Comparison of ENCODE assay signal across 19 cellular contexts in genomic region chr20:17499041-17499440, GRCh38. TPM values are rescaled to one million over a fixed set of nuclear protein-coding genes. Genes with fewer than 3 reads are reported as not detected.
A peak's percentile ranks its signal among the peaks of the same experiment; 100 is the strongest.
DNase-seq lines count a peak whose midpoint lies in the region; FAIRE-seq and TF ChIP-seq lines count a peak whose summit lies in the region.
"Had no signal": no experiment of that assay in that cellular context is flagged by ENCODE, and none has a peak within 500 bp of the region (broad histone marks: within the 10 kb centered on the region; RNA-seq: fewer than 3 reads in every experiment).

No MANE protein-coding gene starts in this region.

- H3K27me3 ChIP-seq in bronchial epithelial cell (ENCODE audit: control insufficient read depth, insufficient read depth, low read length) = no peaks in the 10 kb centered on the region
- H3K27me3 ChIP-seq in keratinocyte (ENCODE audit: control insufficient read depth, extremely low read depth, insufficient read depth, low read length) = no peaks in the 10 kb centered on the region
- no peaks in the 10 kb centered on the region for H3K27me3 ChIP-seq in spleen (replicated peaks in 1 of 7)
- H3K27me3 ChIP-seq: neutrophil, thyroid gland had no signal

- no peaks in the 10 kb centered on the region for H3K79me2 ChIP-seq in keratinocyte (ENCODE audit: control insufficient read depth, insufficient read depth, low read length)

- WGBS in spleen, 5 donors = 84 to 89% (median 89%) methylated on average over 5 of the region's 5 CpGs

- H3K4me3 Mint-ChIP-seq in HFFc6 = no peak overlapping the region
- H3K4me3 Mint-ChIP-seq: CD8-positive, alpha-beta memory T cell; endodermal cell had no signal

- H2AFZ ChIP-seq in keratinocyte (ENCODE audit: control insufficient read depth, low read length) = no peak overlapping the region

- H3K36me3 ChIP-seq in bronchial epithelial cell (ENCODE audit: control insufficient read depth, insufficient read depth, low read length) (no peaks in the 10 kb centered on the region), keratinocyte (ENCODE audit: control insufficient read depth in 2 of 2, extremely low read depth in 1 of 2, insufficient read depth in 2 of 2, low read length in 2 of 2) (no peaks in the 10 kb centered on the region), spleen (no peaks in the 10 kb centered on the region)
- H3K36me3 ChIP-seq: neutrophil, thyroid gland had no signal

- no peaks in the 10 kb centered on the region for H3K36me3 Mint-ChIP-seq in HFFc6 (ENCODE audit: low read depth)
- H3K36me3 Mint-ChIP-seq: CD8-positive, alpha-beta memory T cell had no signal

- H3K9ac ChIP-seq in keratinocyte (ENCODE audit: control insufficient read depth, extremely low read depth, insufficient read depth, low read length) = no peak overlapping the region

- CTCF ChIA-PET in AG04449 (lab: Yijun Ruan, JAX) = interaction anchor here (1.2 kb wide), 1 partner anchor 697 kb away, joined by 4 read pairs; no protein-coding TSS in a partner anchor

- H3K9me1 ChIP-seq in keratinocyte (ENCODE audit: control insufficient read depth, extremely low read depth, insufficient read depth, low read length) = no peaks in the 10 kb centered on the region

- H3K27ac Mint-ChIP-seq in HFFc6 = peak overlapping the region; percentile 76; the same call in 1 of the 2 replicates
- H3K27ac Mint-ChIP-seq: endodermal cell had no signal

- H3K4me3 ChIP-seq in AG04449 (ENCODE audit: low read depth, low read length) = no peak overlapping the region
- no peak overlapping the region for H3K4me3 ChIP-seq in bronchial epithelial cell (ENCODE audit: low read depth, low read length)
- no peak overlapping the region for H3K4me3 ChIP-seq in keratinocyte (ENCODE audit: control insufficient read depth in 2 of 3, extremely low read depth in 1 of 3, insufficient read depth in 2 of 3, low read depth in 1 of 3, low read length in 3 of 3)
- H3K4me3 ChIP-seq in spleen = no peak overlapping the region
- H3K4me3 ChIP-seq: thyroid gland had no signal

- H3K27me3 Mint-ChIP-seq in HFFc6 (ENCODE audit: insufficient read depth) = peaks cover 12% of the 10 kb centered on the region

- H3K9me3 ChIP-seq in keratinocyte (ENCODE audit: control insufficient read depth, low read depth, low read length) (no peaks in the 10 kb centered on the region), spleen (no peaks in the 10 kb centered on the region)
- H3K9me3 ChIP-seq: neutrophil, thyroid gland had no signal

- no peak overlapping the region for H3K4me2 ChIP-seq in keratinocyte (ENCODE audit: control insufficient read depth, extremely low read depth, insufficient read depth, low read depth, low read length)

- H4K20me1 ChIP-seq in keratinocyte (ENCODE audit: control insufficient read depth, extremely low read depth, insufficient read depth, low read length) = no peaks in the 10 kb centered on the region

- no peaks in the 10 kb centered on the region for H3K9me3 Mint-ChIP-seq in HFFc6
- H3K9me3 Mint-ChIP-seq: CD8-positive, alpha-beta memory T cell; endodermal cell had no signal

- H3K4me1 ChIP-seq in keratinocyte (ENCODE audit: control insufficient read depth, extremely low read depth, insufficient read depth, low read length) (peaks cover 4% of the 10 kb centered on the region), spleen (peaks cover 0 to 6% (median 0%) of the 10 kb centered on the region in 6 donors)

- H3K4me1 Mint-ChIP-seq in HFFc6 (ENCODE audit: low read depth) = peaks cover 19% of the 10 kb centered on the region

- intact Hi-C loops in spleen (cut with DNase I; ENCODE audit: low total_unique reads) = no loop called here

- TF ChIP-seq CTCF in AG04449 (IDR thresholded peaks at IDR 0.05; ENCODE audit: insufficient read depth, low read length, missing control alignments) = no peak
- TF ChIP-seq CTCF in HFFc6 (IDR thresholded peaks at IDR 0.05) = no peak
- no peak for TF ChIP-seq CTCF in bronchial epithelial cell (IDR thresholded peaks at IDR 0.05; ENCODE audit: insufficient read depth, low read length, severe bottlenecking)
- TF ChIP-seq CTCF in keratinocyte (optimal IDR thresholded peaks at IDR 0.05 in 1 of 3, IDR thresholded peaks at IDR 0.05 in 1 of 3, conservative IDR thresholded peaks at IDR 0.05 in 1 of 3; ENCODE audit: extremely low read depth in 1 of 3, insufficient read depth in 2 of 3, low read length in 3 of 3) = no peak
- TF ChIP-seq CTCF in spleen (IDR thresholded peaks at IDR 0.05 in 8 of 11, conservative IDR thresholded peaks at IDR 0.05 in 3 of 11) = no peak

- H3K27ac ChIP-seq in keratinocyte (ENCODE audit: control insufficient read depth, insufficient read depth, low read length) (no peak overlapping the region), spleen (no peak overlapping the region)
- H3K27ac ChIP-seq: neutrophil had no signal

- dilution Hi-C loops in keratinocyte (cut with MboI; ENCODE audit: extremely low pct_ligation_motif_present, low sequenced_read_pairs) = no loop called here

- no peak for TF ChIP-seq POLR2A in spleen (IDR thresholded peaks at IDR 0.05)

- FAIRE-seq in bronchial epithelial cell (lab: Jason Lieb, UNC) (no peak), keratinocyte (lab: Jason Lieb, UNC) (no peak)
- FAIRE-seq: colon had no signal

- DNase-seq in AG04449 (ENCODE audit: low read depth, low spot score) (peak; percentile 5), HFFc6 (peak; percentile 53), bronchial epithelial cell (ENCODE audit: low read depth) (peak; percentile 90), keratinocyte (ENCODE audit: low read depth, low spot score) (peak; percentile 30), spleen (no peak), globus pallidus (ENCODE audit: low spot score) (no peak), inferior parietal cortex (ENCODE audit: extremely low spot score) (no peak)
- no peak for DNase-seq in activated effector memory CD4-positive, alpha-beta T cell treated with Interleukin-2 at 50 U/mL for 16 hours
- DNase-seq: activated CD4-positive, alpha-beta T cell treated with anti-CD3 and anti-CD28 coated beads for 48 hours; CD8-positive, alpha-beta memory T cell; foreskin melanocyte; left ventricle myocardium superior; right cardiac atrium; stimulated activated naive CD4-positive, alpha-beta T cell; SW 1271 had no signal

- POLR2A ChIA-PET in AG04449 (lab: Yijun Ruan, JAX) = interaction anchor here (0.6 kb wide), 1 partner anchor 273 kb away, joined by 4 read pairs; no protein-coding TSS in a partner anchor

RNA-seq across cellular contexts. Expression of gene BFSP1, which starts 32.1 kb away (rescaled TPM):
- 1 to 10 TPM; 1.2 to 2.5 (median 1.8) TPM for total RNA-seq in HFFc6 (2021; fragmentation: NEBNext Ultra II Directional; extraction: Animal tissue kit (Norgen Biotek cat#: 25700))
- total RNA-seq in bronchial epithelial cell (2.9 and 3.6 TPM in 2 replicates), spleen (under 1 TPM; 0.13 to 0.86 (median 0.44) TPM)
- polyA plus RNA-seq in keratinocyte (1.8 to 2.2 TPM (median 2.2 TPM) in 3 replicates), spleen (under 1 TPM; 0.35 to 0.48 (median 0.38) TPM)
- polyA plus RNA-seq in keratinocyte (2011; ENCODE audit: low read depth) = 2.8 TPM
- 2.5 and 2.9 TPM in 2 replicates for polyA plus RNA-seq in keratinocyte (2011; cell fraction: cytosol; rRNA removed)
- 1.9 and 2.0 TPM in 2 replicates for polyA plus RNA-seq in keratinocyte (2011; cell fraction: nucleus; rRNA removed)
- 2.2 and 2.7 TPM in 2 replicates for polyA plus RNA-seq in keratinocyte (2012; ENCODE audit: low replicate concordance)
- 1.1 to 1.8 TPM (median 1.4 TPM) in 3 replicates for polyA minus RNA-seq in keratinocyte
- polyA minus RNA-seq in keratinocyte (2011; cell fraction: cytosol; rRNA and poly(A)+ RNA removed) = 4.4 TPM
- 2.7 TPM in 1 of 2 replicates, not detected in the other for polyA minus RNA-seq in keratinocyte (2011; cell fraction: nucleus; rRNA and poly(A)+ RNA removed)

Comparison
In these comparisons a context has a peak if more than half of its experiments do, and no peak if none do; other contexts are left out.
1. DNase-seq: peak in AG04449 (single experiment), HFFc6 (single experiment), bronchial epithelial cell (single experiment) and keratinocyte (single experiment); none in activated effector memory CD4-positive, alpha-beta T cell treated with Interleukin-2 at 50 U/mL for 16 hours (single experiment), spleen (single experiment), globus pallidus (single experiment) and inferior parietal cortex (single experiment).